ENCODE assay signal across 1 cellular context in the genomic region with DNA sequence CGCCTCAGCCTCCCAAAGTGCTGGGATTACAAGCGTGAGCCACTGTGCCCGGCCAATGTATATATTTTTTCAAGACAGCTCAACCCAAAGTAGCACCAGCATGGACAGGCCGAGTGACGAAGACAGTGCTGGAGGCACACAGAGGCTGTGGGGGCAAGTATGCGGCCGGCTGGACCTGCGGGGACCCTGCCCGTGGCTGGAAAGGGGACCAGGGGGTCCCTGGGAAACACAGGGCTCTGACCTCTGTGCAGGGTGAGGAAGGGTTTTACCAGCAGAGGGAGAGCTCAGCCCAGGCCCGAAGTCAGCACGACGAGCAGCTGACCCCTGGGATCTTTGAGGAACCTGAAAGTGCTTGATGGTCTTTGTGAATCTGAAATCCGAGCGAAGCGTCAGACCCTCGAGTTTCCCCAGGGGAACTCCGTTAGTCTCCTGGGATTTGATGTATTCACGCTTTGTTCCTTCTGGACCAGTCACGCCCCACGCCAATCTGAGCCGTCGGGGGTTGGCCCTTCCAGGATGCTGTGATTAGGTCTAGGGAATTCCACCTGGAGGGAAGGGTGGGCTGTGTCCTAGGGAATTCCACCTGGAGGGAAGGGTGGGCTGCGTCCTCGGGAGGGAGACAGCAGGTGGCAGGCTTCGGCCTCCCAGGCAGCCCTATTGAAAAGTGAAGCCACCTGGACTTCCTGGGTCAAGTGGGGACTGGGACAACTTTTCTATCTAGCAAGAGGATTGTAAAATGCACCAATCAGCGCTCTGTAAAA.
TF ChIP-seq lines count a peak whose summit lies in the region.

No MANE protein-coding gene starts in this region.

TF ChIP-seq in H1, 55 proteins besides CTCF, POLR2A, EP300 and RAD21:
- TF ChIP-seq SAP30 (IDR thresholded peaks at IDR 0.05; ENCODE audit: insufficient read depth, insufficient replicate concordance, low read length) (no peak), KDM4A (IDR thresholded peaks at IDR 0.05; ENCODE audit: low read depth, low read length, severe bottlenecking) (no peak), BRCA1 (IDR thresholded peaks at IDR 0.05; ENCODE audit: low read depth, low read length) (no peak), MAFK (IDR thresholded peaks at IDR 0.05; ENCODE audit: low read depth, low read length) (no peak), CBX5 (IDR thresholded peaks at IDR 0.05; ENCODE audit: low read depth, low read length) (no peak), SP1 (IDR thresholded peaks at IDR 0.05; ENCODE audit: low read depth, low read length) (no peak)
- TF ChIP-seq, protein P1, sequence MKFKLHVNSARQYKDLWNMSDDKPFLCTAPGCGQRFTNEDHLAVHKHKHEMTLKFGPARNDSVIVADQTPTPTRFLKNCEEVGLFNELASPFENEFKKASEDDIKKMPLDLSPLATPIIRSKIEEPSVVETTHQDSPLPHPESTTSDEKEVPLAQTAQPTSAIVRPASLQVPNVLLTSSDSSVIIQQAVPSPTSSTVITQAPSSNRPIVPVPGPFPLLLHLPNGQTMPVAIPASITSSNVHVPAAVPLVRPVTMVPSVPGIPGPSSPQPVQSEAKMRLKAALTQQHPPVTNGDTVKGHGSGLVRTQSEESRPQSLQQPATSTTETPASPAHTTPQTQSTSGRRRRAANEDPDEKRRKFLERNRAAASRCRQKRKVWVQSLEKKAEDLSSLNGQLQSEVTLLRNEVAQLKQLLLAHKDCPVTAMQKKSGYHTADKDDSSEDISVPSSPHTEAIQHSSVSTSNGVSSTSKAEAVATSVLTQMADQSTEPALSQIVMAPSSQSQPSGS (IDR thresholded peaks at IDR 0.05; ENCODE audit: low read length): no peak
